ENCODE assay signal across 27 cellular contexts in the genomic region with DNA sequence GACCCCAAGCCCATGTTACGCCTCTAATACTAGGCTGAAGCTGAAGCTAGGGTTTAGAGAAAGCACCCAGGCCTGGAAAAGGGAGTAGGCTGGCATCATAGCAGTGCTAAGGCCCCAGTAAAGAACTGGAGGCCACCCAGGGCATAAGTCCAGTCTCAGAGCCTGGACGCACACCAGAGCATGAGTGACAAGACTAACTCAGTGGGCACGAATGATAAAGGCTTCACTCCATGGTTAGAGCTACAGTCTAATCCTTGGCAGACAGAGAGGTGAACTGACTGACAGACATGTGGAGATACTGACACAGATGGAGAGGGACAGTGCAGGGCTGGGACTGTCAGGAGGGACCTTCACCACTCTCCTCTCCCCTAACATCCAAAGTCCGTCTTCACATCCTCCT.
"Had no signal": no experiment of that assay in that cellular context is flagged by ENCODE, and none has a peak within 500 bp of the region (broad histone marks: within the 10 kb centered on the region; RNA-seq: fewer than 3 reads in every experiment).

No MANE protein-coding gene starts in this region.

- H3K27ac ChIP-seq: adrenal gland, body of pancreas, breast epithelium, VCaP had no signal

- DNase-seq: activated B cell treated with CpG ODN at 0.5 μM for 24 hours; activated CD4-positive, alpha-beta memory T cell treated with anti-CD3 and anti-CD28 coated beads for 36 hours; activated CD4-positive, alpha-beta T cell treated with anti-CD3 and anti-CD28 coated beads for 4 hours; activated CD4-positive, alpha-beta T cell treated with anti-CD3 and anti-CD28 coated beads, Interleukin-2, amount 50 U/mL, for 1 hour; activated CD4-positive, CD25-positive, alpha-beta regulatory T cell treated with anti-CD3 and anti-CD28 coated beads, Interleukin-2, amount 50 U/mL, for 72 hours; activated CD8-positive, alpha-beta memory T cell treated with anti-CD3 and anti-CD28 coated beads, Interleukin-2, amount 50 U/mL, for 4 hours; activated gamma-delta T cell treated with Interleukin-2 at 50 U/mL for 16 hours; activated naive CD4-positive, alpha-beta T cell treated with anti-CD3 and anti-CD28 coated beads for 36 hours; activated T-cell treated with anti-CD3 and anti-CD28 coated beads for 4 hours; activated T-cell treated with anti-CD3 and anti-CD28 coated beads, Interleukin-2, amount 50 U/mL, for 4 hours; adrenal gland; body of pancreas; caudate nucleus; Karpas-422; KBM-7; NCI-H1105 treated with DMSO at 0.1 percent for 48 hours; NCI-H1436 treated with DMSO at 0.1 percent for 48 hours; NCI-H1694 treated with DMSO at 0.1 percent for 48 hours; NCI-H2029; NCI-H345; NCI-H524 treated with DMSO at 0.1 percent for 48 hours; SIG-M5; T-helper 17 cell had no signal

- ATAC-seq: activated naive CD4-positive, alpha-beta T cell treated with anti-CD3 and anti-CD28 coated beads, Interleukin-2, amount 50 U/mL, for 72 hours; activated T-cell treated with anti-CD3 and anti-CD28 coated beads, Interleukin-2, amount 50 U/mL, for 4 hours; body of pancreas; Panc1; T-helper 17 cell had no signal

- H3K27me3 ChIP-seq: adrenal gland, body of pancreas, breast epithelium had no signal

- H3K4me3 ChIP-seq: adrenal gland, body of pancreas, breast epithelium had no signal

- H3K9me3 ChIP-seq: adrenal gland, body of pancreas, breast epithelium had no signal

- H3K4me1 ChIP-seq: adrenal gland, body of pancreas, breast epithelium had no signal

- H3K36me3 ChIP-seq: adrenal gland, breast epithelium had no signal
